Comparison of ENCODE assay signal across 19 cellular contexts in genomic region chr3:47932431-47932830, GRCh38.
"Had no signal": no experiment of that assay in that cellular context is flagged by ENCODE, and none has a peak within 500 bp of the region (broad histone marks: within the 10 kb centered on the region; RNA-seq: fewer than 3 reads in every experiment).

No MANE protein-coding gene starts in this region.

- DNase-seq: activated naive CD4-positive, alpha-beta T cell treated with anti-CD3 and anti-CD28 coated beads for 36 hours; activated T-cell treated with anti-CD3 and anti-CD28 coated beads for 4 hours; body of pancreas; central memory CD4-positive, alpha-beta T cell; cortex of kidney; effector CD4-positive, alpha-beta T cell; esophagus squamous epithelium; islet precursor cell; pancreas; stimulated activated CD4-positive, alpha-beta T cell treated with anti-CD3 and anti-CD28 coated beads, Interleukin-12 subunit alpha, Interleukin-12 subunit beta, amount 100 ng/mL, for 4 hours; stimulated activated CD4-positive, alpha-beta T cell treated with anti-CD3 and anti-CD28 coated beads, Interleukin-2, amount 100 ng/mL, for 24 hours; T-cell; T-helper 9 cell had no signal

- H3K36me3 ChIP-seq: neural progenitor cell had no signal

- H3K27me3 ChIP-seq: body of pancreas, esophagus squamous epithelium, gastroesophageal sphincter, neural progenitor cell, pancreas had no signal

- H3K4me1 ChIP-seq: body of pancreas, esophagus squamous epithelium, gastroesophageal sphincter, neural progenitor cell, pancreas had no signal

- H3K4me3 ChIP-seq: body of pancreas, esophagus squamous epithelium, gastroesophageal sphincter, neural progenitor cell, pancreas had no signal

- H3K27ac ChIP-seq: body of pancreas, esophagus squamous epithelium, gastroesophageal sphincter, neural progenitor cell, pancreas had no signal

- ATAC-seq: activated CD4-positive, CD25-positive, alpha-beta regulatory T cell treated with anti-CD3 and anti-CD28 coated beads, Interleukin-2, amount 50 U/mL, for 24 hours; activated T-helper 17 cell treated with anti-CD3 and anti-CD28 coated beads, Interleukin-2, amount 50 U/mL, for 72 hours; body of pancreas; gastroesophageal sphincter; left lobe of liver; pancreas; stimulated activated effector memory CD8-positive, alpha-beta T cell treated with anti-CD3 and anti-CD28 coated beads, Interleukin-12 subunit alpha, Interleukin-12 subunit beta, amount 100 ng/mL, for 72 hours; T-cell had no signal

- H3K9me3 ChIP-seq: body of pancreas, esophagus squamous epithelium, gastroesophageal sphincter, pancreas had no signal
